Comparison of ENCODE assay signal across 9 cellular contexts in genomic region chr17:61398721-61399130, GRCh38. TPM values are rescaled to one million over a fixed set of nuclear protein-coding genes. Genes with fewer than 3 reads are reported as not detected.
DNase-seq lines count a peak whose midpoint lies in the region; ATAC-seq, FAIRE-seq and TF ChIP-seq lines count a peak whose summit lies in the region.
"Had no signal": no experiment of that assay in that cellular context is flagged by ENCODE, and none has a peak within 500 bp of the region (broad histone marks: within the 10 kb centered on the region; RNA-seq: fewer than 3 reads in every experiment).

No MANE protein-coding gene starts in this region.

- peaks cover 5% of the 10 kb centered on the region for H3K36me3 Mint-ChIP-seq in chondrocyte (ENCODE audit: low read depth)

- peaks cover 8% of the 10 kb centered on the region for H3K27me3 Mint-ChIP-seq in chondrocyte (ENCODE audit: low read depth)

- CTCF ChIA-PET in A549 (lab: Yijun Ruan, JAX), result interaction anchor here (0.6 to 7.0 kb wide), 13 partner anchors 9 to 1239 kb away, joined by 3 to 67 read pairs (median 4); no protein-coding TSS in a partner anchor
- CTCF ChIA-PET in IMR-90 (lab: Yijun Ruan, JAX), result no interaction called here

- peak overlapping the region; percentile 98 for H2AK9ac ChIP-seq in IMR-90 (replicated peaks; ENCODE audit: low read depth, low read length, poor library complexity)

- H3K4me2 ChIP-seq in A549 (peak overlapping the region; percentile 80), IMR-90 (ENCODE audit: low read depth, low read length) (peak overlapping the region; percentile 74)

- H3K9ac ChIP-seq in IMR-90 (ENCODE audit: low read depth, low read length), result peak overlapping the region; percentile 96
- H3K9ac ChIP-seq in mucosa of stomach (ENCODE audit: low read length), result peak overlapping the region; percentile 49

- POLR2A ChIA-PET in A549 (lab: Yijun Ruan, JAX), result interaction anchor here (1.7 kb wide), 1 partner anchor 11 kb away, joined by 4 read pairs; no protein-coding TSS in a partner anchor
- POLR2A ChIA-PET in IMR-90 (lab: Charles Lee; ENCODE audit: unreplicated experiment), result interaction anchor here (0.6 to 2.6 kb wide), 4 partner anchors 13 to 195 kb away, joined by 6 to 13 read pairs (median 6); no protein-coding TSS in a partner anchor

- H4K91ac ChIP-seq in IMR-90 (ENCODE audit: insufficient read depth, low read depth, low read length), result peak overlapping the region; percentile 91

- intact Hi-C loops in IMR-90 (cut with micrococcal nuclease), result loop anchor here (1.0 to 10.0 kb wide), 10 partner anchors 90 to 494 kb away; no protein-coding TSS in a partner anchor

- dilution Hi-C loops in IMR-90 (cut with HindIII; ENCODE audit: low sequenced_read_pairs, unreplicated experiment), result no loop called here

- in situ Hi-C loops in IMR-90 (cut with MboI; ENCODE audit: low sequenced_read_pairs), result no loop called here

- DNase-seq in A549 (ENCODE audit: low read depth in 1 of 2, low spot score in 1 of 2) (no peak), IMR-90 (peak; percentile 28), chondrocyte (ENCODE audit: low spot score) (no peak), RPMI8226 (no peak), NCI-H128 (lab: John Stamatoyannopoulos, UW; ENCODE audit: unreplicated experiment) (no peak)

- H2BK120ac ChIP-seq in IMR-90 (ENCODE audit: low read depth, low read length), result peak overlapping the region; percentile 92

- TF ChIP-seq EP300 in A549 (IDR thresholded peaks at IDR 0.05), result no peak

- peak overlapping the region; percentile 69 for H2AFZ ChIP-seq in IMR-90 (replicated peaks; ENCODE audit: low read length, poor library complexity)

- H3K4me3 ChIP-seq in A549 (peak overlapping the region; percentile 84), IMR-90 (ENCODE audit: insufficient read depth, low read depth, low read length) (peak overlapping the region; percentile 90), mucosa of stomach (ENCODE audit: low read length) (no peak overlapping the region)
- H3K4me3 ChIP-seq: K562 had no signal

- H3K4me3 Mint-ChIP-seq in chondrocyte (ENCODE audit: unreplicated experiment), result peak overlapping the region; percentile 80

- peak overlapping the region; percentile 53; the same call in 1 of the 2 replicates for H2BK20ac ChIP-seq in IMR-90 (ENCODE audit: low read depth, low read length)

- H3K36me3 ChIP-seq in IMR-90 (ENCODE audit: control insufficient read depth, insufficient read depth, low read length) (peaks cover 30% of the 10 kb centered on the region), mucosa of stomach (ENCODE audit: control insufficient read depth, insufficient read depth, low read length) (no peaks in the 10 kb centered on the region)

- no peak for TF ChIP-seq RAD21 in A549 (conservative IDR thresholded peaks at IDR 0.05 in 1 of 2, IDR thresholded peaks at IDR 0.05 in 1 of 2)
- TF ChIP-seq RAD21 in IMR-90 (IDR thresholded peaks at IDR 0.05; ENCODE audit: low read length), result no peak

- peak overlapping the region; percentile 9 for H3K27ac Mint-ChIP-seq in chondrocyte (ENCODE audit: unreplicated experiment)

- H3K9me3 Mint-ChIP-seq in chondrocyte (ENCODE audit: low read depth), result no peaks in the 10 kb centered on the region

- peak overlapping the region; percentile 96 for H2BK5ac ChIP-seq in IMR-90 (ENCODE audit: low read depth, low read length, poor library complexity, severe bottlenecking)

- peaks cover 26% of the 10 kb centered on the region for H3K4me1 Mint-ChIP-seq in chondrocyte (ENCODE audit: low read depth)

- no TSS peak for BruUV-seq in IMR-90 (replicated peaks; lab: Mats Ljungman, UMichigan)

- H3K9me1 ChIP-seq in IMR-90 (ENCODE audit: insufficient read depth, low read length), result peaks cover 9% of the 10 kb centered on the region

- no peaks in the 10 kb centered on the region for H3K9me3 ChIP-seq in A549
- H3K9me3 ChIP-seq in IMR-90 (ENCODE audit: control insufficient read depth, insufficient read depth, low read length), result no peaks in the 10 kb centered on the region
- H3K9me3 ChIP-seq in mucosa of stomach (ENCODE audit: control insufficient read depth, low read length), result no peaks in the 10 kb centered on the region

- 26% methylated on average over 34 of the region's 34 CpGs for WGBS in A549 (ENCODE audit: missing lambda C conversion rate)
- 4% methylated on average over 5 of the region's 34 CpGs; no CpG with 5 or more reads in 1 of the 2 experiments for WGBS in IMR-90 (ENCODE audit: extremely low coverage in 2 of 2, insufficient read length in 1 of 2), 2 experiments

- H2AK5ac ChIP-seq in IMR-90 (ENCODE audit: low read depth, low read length), result peak overlapping the region; percentile 88

- TF ChIP-seq CTCF in A549 (IDR thresholded peaks at IDR 0.05) (no peak), IMR-90 (conservative IDR thresholded peaks at IDR 0.05; ENCODE audit: low read depth, low read length) (no peak), chondrocyte (IDR thresholded peaks at IDR 0.05) (no peak)

- H3K27me3 ChIP-seq in IMR-90 (ENCODE audit: control insufficient read depth, insufficient read depth, low read length) (no peaks in the 10 kb centered on the region), mucosa of stomach (ENCODE audit: control insufficient read depth, insufficient read depth, low read length) (peaks cover 90% of the 10 kb centered on the region)

- peak overlapping the region; percentile 97 for H3K14ac ChIP-seq in IMR-90 (replicated peaks; ENCODE audit: low read depth, low read length)

- H3K23ac ChIP-seq in IMR-90 (ENCODE audit: low read depth, low read length), result peak overlapping the region; percentile 94

- peaks cover 0 to 23% of the 10 kb centered on the region in 2 experiments; a peak in 2 of 4 replicates for H3K79me1 ChIP-seq in IMR-90 (ENCODE audit: low read depth in 1 of 2, low read length in 2 of 2)

- peak overlapping the region; percentile 82 for H4K5ac ChIP-seq in IMR-90 (ENCODE audit: low read depth, low read length)

- H3K4me1 ChIP-seq in A549 (peaks cover 15% of the 10 kb centered on the region; the same call in 2 of the 3 replicates), IMR-90 (ENCODE audit: control insufficient read depth, insufficient read depth, low read length) (peaks cover 22% of the 10 kb centered on the region), mucosa of stomach (ENCODE audit: control insufficient read depth, insufficient read depth, low read length) (peaks cover 45% of the 10 kb centered on the region)

- peak overlapping the region; percentile 96 for H3K4ac ChIP-seq in IMR-90 (ENCODE audit: low read depth, low read length)

- ATAC-seq in A549 (no peak; a peak in 1 of 6 replicates), IMR-90 (ENCODE audit: low read depth) (no peak), GM21528 (IDR thresholded peaks at IDR 0.05; ENCODE audit: low FRiP score, unreplicated experiment) (no peak), HG03520 (IDR thresholded peaks at IDR 0.05; ENCODE audit: unreplicated experiment) (no peak)
- ATAC-seq: K562 had no signal

- H3K18ac ChIP-seq in IMR-90 (ENCODE audit: low read depth, low read length), result peak overlapping the region; percentile 55

- peak overlapping the region; percentile 96 for H3K56ac ChIP-seq in IMR-90 (ENCODE audit: extremely low read depth, insufficient read depth, low read length)

- peak overlapping the region; percentile 91 to 95 for H4K8ac ChIP-seq in IMR-90 (ENCODE audit: low read depth in 2 of 2, low read length in 2 of 2)

- peaks cover 33% of the 10 kb centered on the region for H4K20me1 ChIP-seq in IMR-90 (ENCODE audit: insufficient read depth, low read length)

- H3K27ac ChIP-seq in A549 (peak overlapping the region; percentile 84 to 89), IMR-90 (ENCODE audit: insufficient read depth, low read length) (peak overlapping the region; percentile 99)

- peak overlapping the region; percentile 86; the same call in 2 of the 3 replicates for H2BK15ac ChIP-seq in IMR-90 (ENCODE audit: low read depth, low read length)

- TF ChIP-seq POLR2A in A549 (IDR thresholded peaks at IDR 0.05; ENCODE audit: low read length), result no peak
- TF ChIP-seq POLR2A in IMR-90 (IDR thresholded peaks at IDR 0.05; ENCODE audit: low read depth, low read length), result no peak

- no peak for FAIRE-seq in A549 (lab: Jason Lieb, UNC)
- FAIRE-seq: K562 had no signal

TF ChIP-seq in IMR-90, 13 proteins besides CTCF, POLR2A, EP300 and RAD21 (continues in another document):
- no peak for TF ChIP-seq RFX5 (IDR thresholded peaks at IDR 0.05; ENCODE audit: low read depth, low read length)
- TF ChIP-seq FOS (IDR thresholded peaks at IDR 0.05; ENCODE audit: low read depth, low read length), result no peak
- no peak for TF ChIP-seq CHD1 (IDR thresholded peaks at IDR 0.05; ENCODE audit: low read depth, low read length)
- TF ChIP-seq, protein P1, sequence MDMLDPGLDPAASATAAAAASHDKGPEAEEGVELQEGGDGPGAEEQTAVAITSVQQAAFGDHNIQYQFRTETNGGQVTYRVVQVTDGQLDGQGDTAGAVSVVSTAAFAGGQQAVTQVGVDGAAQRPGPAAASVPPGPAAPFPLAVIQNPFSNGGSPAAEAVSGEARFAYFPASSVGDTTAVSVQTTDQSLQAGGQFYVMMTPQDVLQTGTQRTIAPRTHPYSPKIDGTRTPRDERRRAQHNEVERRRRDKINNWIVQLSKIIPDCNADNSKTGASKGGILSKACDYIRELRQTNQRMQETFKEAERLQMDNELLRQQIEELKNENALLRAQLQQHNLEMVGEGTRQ (IDR thresholded peaks at IDR 0.05; ENCODE audit: low read depth, low read length), result no peak
- no peak for TF ChIP-seq MAZ (IDR thresholded peaks at IDR 0.05; ENCODE audit: borderline replicate concordance, low read depth, low read length)

RNA-seq across cellular contexts. Expression of gene TBX2, which starts 0.9 kb away (rescaled TPM):
- 0.69 and 0.71 TPM in 2 replicates for polyA plus RNA-seq in A549 (2011; rRNA removed)
- 2.7 and 3.9 TPM in 2 replicates for polyA plus RNA-seq in A549 (2012; cell fraction: cytosol; rRNA removed)
- polyA plus RNA-seq in A549 (2012; cell fraction: nucleus; rRNA removed), result 5.4 and 6.5 TPM in 2 replicates
- polyA plus RNA-seq in A549 (2017; fragmentation: RNase III; extraction: RNeasy Plus Mini Kit Qiagen cat#74134 plus additional on column Dnase treatment), result 2.0 to 2.3 TPM (median 2.2 TPM) in 3 replicates
- 1.7 and 1.8 TPM in 2 replicates for polyA minus RNA-seq in A549 (2011; rRNA and poly(A)+ RNA removed)
- 20.1 and 23.6 TPM in 2 replicates for total RNA-seq in IMR-90 (2012; rRNA removed)
- 64.1 and 69.2 TPM in 2 replicates for polyA plus RNA-seq in IMR-90 (2012; rRNA removed)
- 41.5 and 81.3 TPM in 2 replicates for polyA plus RNA-seq in IMR-90 (2012; cell fraction: cytosol; rRNA removed)
- 159 and 319 TPM in 2 replicates for polyA plus RNA-seq in IMR-90 (2012; cell fraction: nucleus; rRNA removed; ENCODE audit: low replicate concordance)
- total RNA-seq in chondrocyte, result 2.0 to 8.6 TPM (median 8.4 TPM) in 3 replicates
- polyA plus RNA-seq: K562 had no signal

RNA-seq across cellular contexts. Expression of gene TBX4, which starts 53.5 kb away (rescaled TPM):
- polyA plus RNA-seq in A549 (2011; rRNA removed) (0.18 and 0.33 TPM in 2 replicates), A549 (2017; fragmentation: RNase III; extraction: RNeasy Plus Mini Kit Qiagen cat#74134 plus additional on column Dnase treatment) (0.14 to 0.25 TPM (median 0.17 TPM) in 3 replicates), IMR-90 (2012; rRNA removed) (0.05 TPM in 1 of 2 replicates, not detected in the other)
- 0.07 and 0.08 TPM in 2 replicates for polyA plus RNA-seq in A549 (2012; cell fraction: cytosol; rRNA removed)
- 0.11 and 0.28 TPM in 2 replicates for polyA plus RNA-seq in A549 (2012; cell fraction: nucleus; rRNA removed)
- polyA minus RNA-seq in A549 (2011; rRNA and poly(A)+ RNA removed), result 0.17 TPM in 1 of 2 replicates, not detected in the other
- total RNA-seq in IMR-90 (2012; rRNA removed) (0.28 TPM in 1 of 2 replicates, not detected in the other), chondrocyte (not detected in 3 replicates)
- polyA plus RNA-seq in IMR-90 (2012; cell fraction: cytosol; rRNA removed), result 0.04 TPM in 1 of 2 replicates, not detected in the other
- polyA plus RNA-seq in IMR-90 (2012; cell fraction: nucleus; rRNA removed; ENCODE audit: low replicate concordance), result 0.12 and 0.23 TPM in 2 replicates
- total RNA-seq: K562 had no signal
- polyA plus RNA-seq: K562 had no signal
